Comparison of ENCODE assay signal across 1 cellular context in genomic region chr18:28115149-28115550, GRCh38.
TF ChIP-seq lines count a peak whose summit lies in the region.

No MANE protein-coding gene starts in this region.

TF ChIP-seq in SK-N-SH, 30 proteins besides CTCF, POLR2A, EP300 and RAD21 (continued from another document):
- TF ChIP-seq CHD2 (IDR thresholded peaks at IDR 0.05; ENCODE audit: low read length, partially characterized antibody) = no peak
- no peak for TF ChIP-seq EZH2phosphoT487 (IDR thresholded peaks at IDR 0.05; ENCODE audit: borderline replicate concordance, low read depth)
- TF ChIP-seq RFX5 (IDR thresholded peaks at IDR 0.05; ENCODE audit: low read length) = no peak
- no peak for TF ChIP-seq YY1 (IDR thresholded peaks at IDR 0.05; ENCODE audit: low read depth)
- no peak for TF ChIP-seq ELF1 (IDR thresholded peaks at IDR 0.05)
- TF ChIP-seq SIN3A (IDR thresholded peaks at IDR 0.05; ENCODE audit: borderline replicate concordance, low read depth, low read length) = no peak
- TF ChIP-seq NRF1 (IDR thresholded peaks at IDR 0.05; ENCODE audit: low read depth, low read length) = no peak
- no peak for TF ChIP-seq SMC3 (IDR thresholded peaks at IDR 0.05; ENCODE audit: low read depth, low read length)
- TF ChIP-seq GABPA (IDR thresholded peaks at IDR 0.05; ENCODE audit: low read depth) = no peak
- no peak for TF ChIP-seq RCOR1 (IDR thresholded peaks at IDR 0.05; ENCODE audit: low read length)
- TF ChIP-seq TAF1 (IDR thresholded peaks at IDR 0.05; ENCODE audit: borderline replicate concordance, low read depth, low read length) = no peak
- TF ChIP-seq MXI1 (IDR thresholded peaks at IDR 0.05; ENCODE audit: low read depth, low read length) = no peak
- TF ChIP-seq, protein P1, sequence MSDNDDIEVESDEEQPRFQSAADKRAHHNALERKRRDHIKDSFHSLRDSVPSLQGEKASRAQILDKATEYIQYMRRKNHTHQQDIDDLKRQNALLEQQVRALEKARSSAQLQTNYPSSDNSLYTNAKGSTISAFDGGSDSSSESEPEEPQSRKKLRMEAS (IDR thresholded peaks at IDR 0.05; ENCODE audit: low read depth) = 0 out of 2 replicates have a peak, but pooled peaks have one; percentile 21
- TF ChIP-seq, protein P2, sequence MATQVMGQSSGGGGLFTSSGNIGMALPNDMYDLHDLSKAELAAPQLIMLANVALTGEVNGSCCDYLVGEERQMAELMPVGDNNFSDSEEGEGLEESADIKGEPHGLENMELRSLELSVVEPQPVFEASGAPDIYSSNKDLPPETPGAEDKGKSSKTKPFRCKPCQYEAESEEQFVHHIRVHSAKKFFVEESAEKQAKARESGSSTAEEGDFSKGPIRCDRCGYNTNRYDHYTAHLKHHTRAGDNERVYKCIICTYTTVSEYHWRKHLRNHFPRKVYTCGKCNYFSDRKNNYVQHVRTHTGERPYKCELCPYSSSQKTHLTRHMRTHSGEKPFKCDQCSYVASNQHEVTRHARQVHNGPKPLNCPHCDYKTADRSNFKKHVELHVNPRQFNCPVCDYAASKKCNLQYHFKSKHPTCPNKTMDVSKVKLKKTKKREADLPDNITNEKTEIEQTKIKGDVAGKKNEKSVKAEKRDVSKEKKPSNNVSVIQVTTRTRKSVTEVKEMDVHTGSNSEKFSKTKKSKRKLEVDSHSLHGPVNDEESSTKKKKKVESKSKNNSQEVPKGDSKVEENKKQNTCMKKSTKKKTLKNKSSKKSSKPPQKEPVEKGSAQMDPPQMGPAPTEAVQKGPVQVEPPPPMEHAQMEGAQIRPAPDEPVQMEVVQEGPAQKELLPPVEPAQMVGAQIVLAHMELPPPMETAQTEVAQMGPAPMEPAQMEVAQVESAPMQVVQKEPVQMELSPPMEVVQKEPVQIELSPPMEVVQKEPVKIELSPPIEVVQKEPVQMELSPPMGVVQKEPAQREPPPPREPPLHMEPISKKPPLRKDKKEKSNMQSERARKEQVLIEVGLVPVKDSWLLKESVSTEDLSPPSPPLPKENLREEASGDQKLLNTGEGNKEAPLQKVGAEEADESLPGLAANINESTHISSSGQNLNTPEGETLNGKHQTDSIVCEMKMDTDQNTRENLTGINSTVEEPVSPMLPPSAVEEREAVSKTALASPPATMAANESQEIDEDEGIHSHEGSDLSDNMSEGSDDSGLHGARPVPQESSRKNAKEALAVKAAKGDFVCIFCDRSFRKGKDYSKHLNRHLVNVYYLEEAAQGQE (IDR thresholded peaks at IDR 0.05; ENCODE audit: low read depth, low read length) = peak; percentile 91
- TF ChIP-seq RXRA (IDR thresholded peaks at IDR 0.05; ENCODE audit: borderline replicate concordance, low read depth) = peak; percentile 80; the same call in 1 of the 2 replicates
TF ChIP-seq in SK-N-SH: peak in this region for 11.
